8 cellular contexts compared by ENCODE assay signal in genomic region chr11:62545437-62546243, GRCh38.
A peak's percentile ranks its signal among the peaks of the same experiment; 100 is the strongest.
DNase-seq lines count a peak whose midpoint lies in the region; ATAC-seq and TF ChIP-seq lines count a peak whose summit lies in the region.

No MANE protein-coding gene starts in this region.

- no peak for TF ChIP-seq CTCF in VCaP (conservative IDR thresholded peaks at IDR 0.05)

- in situ Hi-C loops in KBM-7 (cut with MboI; ENCODE audit: low pct_unique_long_range_greater_than_20kb, low sequenced_read_pairs) = no loop called here

- no peak for ATAC-seq in GM19324 (IDR thresholded peaks at IDR 0.05; ENCODE audit: low FRiP score, unreplicated experiment)

- H3K27ac ChIP-seq in VCaP (peak overlapping the region; percentile 83; the same call in 1 of the 2 replicates), cingulate gyrus (ENCODE audit: low read depth, low read length) (peak overlapping the region; percentile 89)

- DNase-seq in CMK (ENCODE audit: low read depth) (peak; percentile 56), KBM-7 (peak; percentile 94), kidney glomerular epithelial cell (lab: John Stamatoyannopoulos, UW) (peak; percentile 94), NK-92 (lab: John Stamatoyannopoulos, UW; ENCODE audit: unreplicated experiment) (no peak)
- DNase-seq in stimulated activated CD4-positive, alpha-beta T cell treated with anti-CD3 and anti-CD28 coated beads, Interleukin-2, amount 100 ng/mL, for 4 hours (ENCODE audit: low read depth) = peak; percentile 72
